Comparison of ENCODE assay signal across 8 cellular contexts in the genomic region with DNA sequence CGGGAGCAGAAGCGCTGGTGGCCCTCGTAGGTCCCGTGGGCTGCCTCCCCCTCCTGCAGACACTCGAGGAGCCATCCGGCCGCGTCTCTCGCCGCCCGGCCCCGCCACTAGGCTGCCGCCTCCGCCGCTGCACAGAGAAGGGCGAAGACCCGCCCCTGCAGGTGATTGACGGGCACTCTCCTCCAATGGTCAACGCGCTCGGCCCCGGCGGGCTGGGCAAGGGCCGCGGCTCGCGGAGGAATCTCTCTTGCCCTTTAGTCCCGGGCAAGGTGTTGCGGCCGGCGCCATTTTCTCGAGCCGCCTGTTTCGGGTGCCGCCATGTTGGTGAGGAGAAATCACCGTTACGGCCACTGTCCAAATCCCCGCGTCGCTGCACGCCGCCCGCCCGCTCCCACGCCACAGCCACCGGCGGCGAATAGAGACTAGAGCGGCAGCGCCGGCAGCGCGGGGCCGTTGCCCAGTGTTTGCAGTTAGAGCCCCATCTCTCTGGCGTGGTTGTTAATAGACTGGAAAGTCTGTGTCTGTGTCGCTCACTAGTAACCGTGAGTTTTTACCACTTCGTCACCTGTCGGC. TPM values are rescaled to one million over a fixed set of nuclear protein-coding genes. Genes with fewer than 3 reads are reported as not detected.
A peak's percentile ranks its signal among the peaks of the same experiment; 100 is the strongest.
DNase-seq lines count a peak whose midpoint lies in the region; ATAC-seq and TF ChIP-seq lines count a peak whose summit lies in the region.

A gene with protein sequence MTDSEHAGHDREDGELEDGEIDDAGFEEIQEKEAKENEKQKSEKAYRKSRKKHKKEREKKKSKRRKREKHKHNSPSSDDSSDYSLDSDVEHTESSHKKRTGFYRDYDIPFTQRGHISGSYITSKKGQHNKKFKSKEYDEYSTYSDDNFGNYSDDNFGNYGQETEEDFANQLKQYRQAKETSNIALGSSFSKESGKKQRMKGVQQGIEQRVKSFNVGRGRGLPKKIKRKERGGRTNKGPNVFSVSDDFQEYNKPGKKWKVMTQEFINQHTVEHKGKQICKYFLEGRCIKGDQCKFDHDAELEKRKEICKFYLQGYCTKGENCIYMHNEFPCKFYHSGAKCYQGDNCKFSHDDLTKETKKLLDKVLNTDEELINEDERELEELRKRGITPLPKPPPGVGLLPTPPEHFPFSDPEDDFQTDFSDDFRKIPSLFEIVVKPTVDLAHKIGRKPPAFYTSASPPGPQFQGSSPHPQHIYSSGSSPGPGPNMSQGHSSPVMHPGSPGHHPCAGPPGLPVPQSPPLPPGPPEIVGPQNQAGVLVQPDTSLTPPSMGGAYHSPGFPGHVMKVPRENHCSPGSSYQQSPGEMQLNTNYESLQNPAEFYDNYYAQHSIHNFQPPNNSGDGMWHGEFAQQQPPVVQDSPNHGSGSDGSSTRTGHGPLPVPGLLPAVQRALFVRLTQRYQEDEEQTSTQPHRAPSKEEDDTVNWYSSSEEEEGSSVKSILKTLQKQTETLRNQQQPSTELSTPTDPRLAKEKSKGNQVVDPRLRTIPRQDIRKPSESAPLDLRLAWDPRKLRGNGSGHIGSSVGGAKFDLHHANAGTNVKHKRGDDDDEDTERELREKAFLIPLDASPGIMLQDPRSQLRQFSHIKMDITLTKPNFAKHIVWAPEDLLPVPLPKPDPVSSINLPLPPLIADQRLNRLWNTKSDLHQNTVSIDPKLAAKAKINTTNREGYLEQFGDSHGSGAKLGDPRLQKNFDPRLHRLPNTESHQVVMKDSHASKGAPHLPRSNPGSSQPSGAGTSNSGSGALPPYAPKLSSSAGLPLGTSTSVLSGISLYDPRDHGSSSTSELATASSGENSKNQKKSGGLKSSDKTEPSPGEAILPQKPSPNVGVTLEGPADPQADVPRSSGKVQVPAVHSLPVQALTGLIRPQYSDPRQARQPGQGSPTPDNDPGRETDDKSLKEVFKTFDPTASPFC (plus strand): TSS at position 284 of the 573 bp plus-strand sequence. CDS start 398 bp downstream, outside the sequence.

- no peaks in the 10 kb centered on the region for H3K9me3 ChIP-seq in BE2C
- no peaks in the 10 kb centered on the region for H3K9me3 ChIP-seq in colonic mucosa

- no peaks in the 10 kb centered on the region for H3K27me3 ChIP-seq in BE2C
- no peaks in the 10 kb centered on the region for H3K27me3 ChIP-seq in colonic mucosa

- peak within 1 kb of the TSS; percentile 92 to 99 for H3K9ac ChIP-seq in colonic mucosa (ENCODE audit: low read depth in 2 of 2, low read length in 2 of 2)

- H3K36me3 ChIP-seq in BE2C (no peaks in the 10 kb centered on the region), colonic mucosa (no peaks in the 10 kb centered on the region)

- H3K4me1 ChIP-seq in BE2C (no peaks in the 10 kb centered on the region), colonic mucosa (no peaks in the 10 kb centered on the region)

- DNase-seq in BE2C: peak; percentile 90
- DNase-seq in GM19238 (ENCODE audit: insufficient read length, low spot score): peak; percentile 80
- peak; percentile 91 to 96 for DNase-seq in NCI-H524 (lab: John Stamatoyannopoulos, UW)
- DNase-seq in activated CD4-positive, alpha-beta T cell treated with anti-CD3 and anti-CD28 coated beads for 48 hours: peak; percentile 100
- peak; percentile 99 for DNase-seq in colonic mucosa
- peak; percentile 99 for DNase-seq in left kidney (ENCODE audit: low read depth, low spot score)
- DNase-seq in stimulated activated CD4-positive, alpha-beta T cell treated with anti-CD3 and anti-CD28 coated beads, Interleukin-2, amount 100 ng/mL, for 24 hours: peak; percentile 100

- ATAC-seq in HG03442 (IDR thresholded peaks at IDR 0.05; ENCODE audit: unreplicated experiment): peak; percentile 94

- peak within 1 kb of the TSS; percentile 99 for H3K27ac ChIP-seq in colonic mucosa

- intact Hi-C loops in colonic mucosa (cut with DNase I): no loop called here

- TF ChIP-seq CTCF in BE2C (IDR thresholded peaks at IDR 0.05; ENCODE audit: low read depth, low read length) (no peak), colonic mucosa (IDR thresholded peaks at IDR 0.05) (no peak)

- H3K4me3 ChIP-seq in BE2C (ENCODE audit: low read depth, low read length) (peak within 1 kb of the TSS; percentile 78), colonic mucosa (peak within 1 kb of the TSS; percentile 68)

RNA-seq across cellular contexts. Expression of the gene that starts here (rescaled TPM):
- 0.68 TPM for polyA plus RNA-seq in BE2C (2012; ENCODE audit: insufficient read depth, insufficient read length, low read depth)
- total RNA-seq in colonic mucosa: 10 to 100 TPM in 1 of 2 donors, 1 to 10 TPM in 1; 3.6 to 13.1 TPM

Comparison
In these comparisons a context has a peak if more than half of its experiments do, and no peak if none do; other contexts are left out.
1. Peak in every context shown above with its lines: DNase-seq, ATAC-seq, H3K4me3 ChIP-seq and H3K27ac ChIP-seq.